In genomic region chr4:144597171-144597570, GRCh38 we compare ENCODE assay signal across 18 cellular contexts. TPM values are rescaled to one million over a fixed set of nuclear protein-coding genes. Genes with fewer than 3 reads are reported as not detected.
A peak's percentile ranks its signal among the peaks of the same experiment; 100 is the strongest.
DNase-seq lines count a peak whose midpoint lies in the region; ATAC-seq, FAIRE-seq and TF ChIP-seq lines count a peak whose summit lies in the region.
"Had no signal": no experiment of that assay in that cellular context is flagged by ENCODE, and none has a peak within 500 bp of the region (broad histone marks: within the 10 kb centered on the region; RNA-seq: fewer than 3 reads in every experiment).

No MANE protein-coding gene starts in this region.

- FAIRE-seq in K562 (lab: Jason Lieb, UNC): no peak
- FAIRE-seq: A549, GM12891, GM19239 had no signal

- no peaks in the 10 kb centered on the region for H3K79me1 ChIP-seq in mesendoderm (ENCODE audit: low read length)

- H3F3A ChIP-seq in Loucy (ENCODE audit: low read depth) (no peaks in the 10 kb centered on the region), smooth muscle cell (ENCODE audit: low read depth) (no peaks in the 10 kb centered on the region)

- no peaks in the 10 kb centered on the region for H3K36me3 ChIP-seq in GM06990 (ENCODE audit: control insufficient read depth, insufficient read depth, low read length)
- H3K36me3 ChIP-seq in Loucy (ENCODE audit: insufficient read depth, low read length): no peaks in the 10 kb centered on the region
- no peaks in the 10 kb centered on the region for H3K36me3 ChIP-seq in K562 (ENCODE audit: control insufficient read depth, insufficient read depth, low read length)
- no peaks in the 10 kb centered on the region for H3K36me3 ChIP-seq in mesendoderm (ENCODE audit: control insufficient read depth, insufficient read depth, low read length)
- no peaks in the 10 kb centered on the region for H3K36me3 ChIP-seq in smooth muscle cell (ENCODE audit: low read depth)

- 0% methylated on average over 4 of the region's 4 CpGs for WGBS in K562 (ENCODE audit: insufficient coverage, low coverage, missing lambda C conversion rate)
- no CpG with 5 or more reads among the region's 4 CpGs for WGBS in mesendoderm (ENCODE audit: extremely low coverage, insufficient coverage, low lambda C conversion rate)
- 94% methylated on average over 4 of the region's 4 CpGs for WGBS in smooth muscle cell (ENCODE audit: low lambda C conversion rate)

- ATAC-seq in K562: peak; percentile 39; the same call in 1 of the 3 replicates
- ATAC-seq: A549, HCT116 had no signal

- H3K27ac ChIP-seq in K562 (ENCODE audit: extremely low read depth, low read depth, low read length): no peak overlapping the region
- no peak overlapping the region for H3K27ac ChIP-seq in mesendoderm (ENCODE audit: low read depth, low read length)
- no peak overlapping the region for H3K27ac ChIP-seq in smooth muscle cell (ENCODE audit: low read depth)
- H3K27ac ChIP-seq: 22Rv1, A549, C4-2B had no signal

- H3K56ac ChIP-seq in mesendoderm (ENCODE audit: low read length): no peak overlapping the region

- H3K9me1 ChIP-seq in K562 (ENCODE audit: control insufficient read depth, insufficient read depth, low read length): no peaks in the 10 kb centered on the region

- H3K9me2 ChIP-seq in Loucy (replicated peaks; ENCODE audit: low read depth, low read length): no peaks in the 10 kb centered on the region

- no peak for TF ChIP-seq EP300 in K562 (IDR thresholded peaks at IDR 0.05; ENCODE audit: low read length)

- H2BK120ac ChIP-seq in mesendoderm (ENCODE audit: low read depth, low read length): no peak overlapping the region

- TF ChIP-seq POLR2A in K562 (conservative IDR thresholded peaks at IDR 0.05): no peak

- H2BK15ac ChIP-seq in mesendoderm (replicated peaks; ENCODE audit: low read depth): no peak overlapping the region

- no peak overlapping the region for H4K5ac ChIP-seq in mesendoderm (ENCODE audit: low read length)

- H3K4me3 ChIP-seq in GM06990 (replicated peaks; ENCODE audit: low read depth, low read length) (no peak overlapping the region), Loucy (ENCODE audit: low read length, poor library complexity, severe bottlenecking) (no peak overlapping the region), K562 (no peak overlapping the region), mesendoderm (ENCODE audit: low read length) (no peak overlapping the region), smooth muscle cell (no peak overlapping the region)
- H3K4me3 ChIP-seq: A549 had no signal

- H2AK5ac ChIP-seq in mesendoderm (ENCODE audit: low read length): no peak overlapping the region

- no peak overlapping the region for H4K8ac ChIP-seq in mesendoderm (ENCODE audit: low read depth, low read length)

- CTCF ChIA-PET in K562 (lab: Yijun Ruan, JAX; ENCODE audit: low intra/inter-chr PET ratio): no interaction called here

- no peak overlapping the region for H3K23ac ChIP-seq in mesendoderm (ENCODE audit: low read length)

- H3K9ac ChIP-seq in Loucy (ENCODE audit: low read depth, low read length, poor library complexity, severe bottlenecking) (no peak overlapping the region), K562 (ENCODE audit: insufficient read depth in 1 of 2, low read depth in 2 of 2, low read length in 2 of 2) (no peak overlapping the region), mesendoderm (ENCODE audit: low read length) (no peak overlapping the region), smooth muscle cell (ENCODE audit: low read depth) (no peak overlapping the region)

- POLR2A ChIA-PET in K562 (lab: Yijun Ruan, JAX): interaction anchor here (0.6 kb wide), 2 partner anchors 465 to 1577 kb away, joined by 3 read pairs; no protein-coding TSS in a partner anchor

- H3K4me1 ChIP-seq in Loucy (ENCODE audit: insufficient read depth, low read length, poor library complexity, severe bottlenecking): peaks cover 3% of the 10 kb centered on the region
- no peaks in the 10 kb centered on the region for H3K4me1 ChIP-seq in K562 (replicated peaks in 1 of 2; ENCODE audit: control insufficient read depth in 2 of 2, insufficient read depth in 2 of 2, low read length in 2 of 2)
- H3K4me1 ChIP-seq in mesendoderm (ENCODE audit: control insufficient read depth, low read depth, low read length): no peaks in the 10 kb centered on the region
- H3K4me1 ChIP-seq in smooth muscle cell (ENCODE audit: low read depth): no peaks in the 10 kb centered on the region

- no peak overlapping the region for H3K18ac ChIP-seq in mesendoderm (ENCODE audit: low read length)

- H3K27me3 ChIP-seq in GM06990 (replicated peaks; ENCODE audit: control insufficient read depth, insufficient read depth, low read length) (no peaks in the 10 kb centered on the region), Loucy (ENCODE audit: insufficient read depth, low read length, poor library complexity, severe bottlenecking) (no peaks in the 10 kb centered on the region), K562 (ENCODE audit: control insufficient read depth in 2 of 2, insufficient read depth in 2 of 2, low read length in 2 of 2) (no peaks in the 10 kb centered on the region), mesendoderm (ENCODE audit: insufficient read depth, low read length, poor library complexity) (no peaks in the 10 kb centered on the region), smooth muscle cell (ENCODE audit: low read depth) (no peaks in the 10 kb centered on the region)

- no peak overlapping the region for H3K4ac ChIP-seq in mesendoderm (ENCODE audit: low read depth, low read length)

- no peaks in the 10 kb centered on the region for H3K9me3 ChIP-seq in Loucy (ENCODE audit: insufficient read depth, low read depth, low read length)
- H3K9me3 ChIP-seq in K562 (replicated peaks; ENCODE audit: control insufficient read depth, insufficient read depth, low read depth, low read length): no peaks in the 10 kb centered on the region
- H3K9me3 ChIP-seq in smooth muscle cell (replicated peaks; ENCODE audit: low read depth): no peaks in the 10 kb centered on the region
- H3K9me3 ChIP-seq: A549 had no signal

- no TSS peak for BruUV-seq in K562 (replicated peaks; lab: Mats Ljungman, UMichigan)

- in situ Hi-C loops in K562 (cut with MboI): no loop called here

- H3K79me2 ChIP-seq in Loucy (ENCODE audit: insufficient read depth, low read length) (no peaks in the 10 kb centered on the region), K562 (ENCODE audit: control insufficient read depth, insufficient read depth, low read length) (no peaks in the 10 kb centered on the region), mesendoderm (ENCODE audit: control insufficient read depth, insufficient read depth, low read length) (no peaks in the 10 kb centered on the region), smooth muscle cell (ENCODE audit: low read depth) (no peaks in the 10 kb centered on the region)

- no peak for DNase-seq in GM06990 (ENCODE audit: extremely low read depth, insufficient read length)
- no peak for DNase-seq in K562 (ENCODE audit: extremely low read depth in 1 of 4, low spot score in 3 of 4)
- peak; percentile 25 for DNase-seq in mesendoderm
- DNase-seq in smooth muscle cell (lab: John Stamatoyannopoulos, UW; ENCODE audit: unreplicated experiment): no peak
- no peak for DNase-seq in NCI-H226
- no peak for DNase-seq in NCI-H2029 (lab: John Stamatoyannopoulos, UW)
- DNase-seq: AML-193; CD4-positive, alpha-beta T cell; DMS79 treated with DMSO at 0.1 percent for 48 hours; GF-D8; HFFc6 had no signal

- intact Hi-C loops in K562 (cut with micrococcal nuclease): no loop called here

- peak; percentile 5 for TF ChIP-seq CTCF in GM06990 (IDR thresholded peaks at IDR 0.05; ENCODE audit: insufficient read depth, low read length, poor library complexity, severe bottlenecking)
- peak; percentile 22 for TF ChIP-seq CTCF in Loucy (conservative IDR thresholded peaks at IDR 0.05; ENCODE audit: low read length)
- TF ChIP-seq CTCF in K562 (IDR thresholded peaks at IDR 0.05 in 2 of 3, conservative IDR thresholded peaks at IDR 0.05 in 1 of 3; ENCODE audit: insufficient read depth in 2 of 3, low read depth in 1 of 3, low read length in 3 of 3): no peak
- no peak for TF ChIP-seq CTCF in smooth muscle cell (IDR thresholded peaks at IDR 0.05; ENCODE audit: borderline replicate concordance, insufficient read depth, poor library complexity, severe bottlenecking)

- no peak for TF ChIP-seq RAD21 in K562 (CRISPR knock-in tag; conservative IDR thresholded peaks at IDR 0.05 in 1 of 2, IDR thresholded peaks at IDR 0.05 in 1 of 2)

- no peak overlapping the region for H2BK5ac ChIP-seq in mesendoderm (ENCODE audit: low read length)

- H3K4me2 ChIP-seq in Loucy (ENCODE audit: low read depth, low read length, poor library complexity, severe bottlenecking): no peak overlapping the region
- no peak overlapping the region for H3K4me2 ChIP-seq in K562 (ENCODE audit: insufficient read depth, low read length)
- H3K4me2 ChIP-seq in mesendoderm (ENCODE audit: low read length): no peak overlapping the region
- H3K4me2 ChIP-seq in smooth muscle cell: no peak overlapping the region
- H3K4me2 ChIP-seq: A549 had no signal

- H4K20me1 ChIP-seq in Loucy (ENCODE audit: insufficient read depth, low read length, poor library complexity, severe bottlenecking) (no peaks in the 10 kb centered on the region), K562 (replicated peaks; ENCODE audit: control insufficient read depth, insufficient read depth, low read length) (no peaks in the 10 kb centered on the region), smooth muscle cell (ENCODE audit: low read depth) (no peaks in the 10 kb centered on the region)

- H2AFZ ChIP-seq in Loucy (ENCODE audit: low read length) (no peak overlapping the region), K562 (ENCODE audit: low read depth, low read length) (no peak overlapping the region), smooth muscle cell (ENCODE audit: low read depth) (no peak overlapping the region)

RNA-seq across cellular contexts. Expression of gene HHIP, which starts 48.8 kb away (rescaled TPM):
- total RNA-seq in K562 (2011; cell fraction: chromatin; rRNA removed; ENCODE audit: low replicate concordance): not detected in 2 replicates
- not detected in 2 replicates for total RNA-seq in K562 (2011; cell fraction: nucleolus; rRNA removed)
- total RNA-seq in K562 (2011; cell fraction: nucleoplasm; rRNA removed): not detected in 2 replicates
- total RNA-seq in K562 (2014; rRNA removed): not detected in 2 replicates
- total RNA-seq in K562 (2014; rRNA removed; fragmentation: Illumina TruSeq; extraction: Trizol): not detected in 2 replicates
- not detected in 2 replicates for total RNA-seq in K562 (2015; rRNA removed; fragmentation: Illumina TruSeq; extraction: Trizol)
- 0.09 TPM in 1 of 2 replicates, not detected in the other for total RNA-seq in K562 (2021)
- polyA plus RNA-seq in K562 (2011; rRNA removed): not detected in 2 replicates
- 0.03 and 0.04 TPM in 2 replicates for polyA plus RNA-seq in K562 (2011; cell fraction: cytosol; rRNA removed)
- not detected in 2 replicates for polyA plus RNA-seq in K562 (2011; cell fraction: nucleus; rRNA removed)
- polyA plus RNA-seq in K562 (2012): 0.04 TPM in 1 of 2 replicates, not detected in the other
- polyA plus RNA-seq in K562 (2014; fragmentation: Illumina TruSeq; extraction: Trizol): not detected in 2 replicates
- polyA plus RNA-seq in K562 (2014; fragmentation: Nextera tagmentation; extraction: Ambion mirVana): not detected
- not detected in 2 replicates for polyA plus RNA-seq in K562 (2014; rRNA removed)
- polyA minus RNA-seq in K562 (2011; rRNA and poly(A)+ RNA removed): not detected in 2 replicates
- not detected in 2 replicates for polyA minus RNA-seq in K562 (2011; cell fraction: cytosol; rRNA and poly(A)+ RNA removed)
- not detected in 2 replicates for polyA minus RNA-seq in K562 (2011; cell fraction: nucleus; rRNA and poly(A)+ RNA removed)
- 0.32 TPM for polyA plus RNA-seq in mesendoderm (2013, experiment 1 of 2)
- polyA plus RNA-seq in mesendoderm (2013, experiment 2 of 2): 0.32 TPM
- 0.63 and 0.67 TPM in 2 replicates for total RNA-seq in smooth muscle cell
- 0.96 and 2.4 TPM in 2 replicates for polyA plus RNA-seq in smooth muscle cell
- total RNA-seq: CD4-positive, alpha-beta T cell had no signal

Comparison
In these comparisons a context has a peak if more than half of its experiments do, and no peak if none do; other contexts are left out.
1. CTCF ChIP-seq: peak in GM06990 (single experiment) and Loucy (single experiment); none in K562 (0 of 3) and smooth muscle cell (single experiment).